ENCODE assay signal across 8 cellular contexts in genomic region chr15:75720787-75721461, GRCh38.
DNase-seq lines count a peak whose midpoint lies in the region.

No MANE protein-coding gene starts in this region.

- peak; percentile 69 for DNase-seq in activated effector memory CD4-positive, alpha-beta T cell treated with anti-CD3 and anti-CD28 coated beads, Interleukin-2, amount 50 U/mL, for 16 hours
- no peak for DNase-seq in activated effector memory CD4-positive, alpha-beta T cell treated with Interleukin-2 at 50 U/mL for 16 hours
- DNase-seq in NCI-H2107 treated with DMSO at 0.1 percent for 48 hours (lab: John Stamatoyannopoulos, UW; ENCODE audit: unreplicated experiment): peak; percentile 40
- DNase-seq in activated CD8-positive, alpha-beta memory T cell treated with anti-CD3 and anti-CD28 coated beads, Interleukin-2, amount 50 U/mL, for 48 hours: peak; percentile 81
- peak; percentile 80 for DNase-seq in iPS-NIHi7 (ENCODE audit: extremely low spot score)
- DNase-seq in stimulated activated CD8-positive, alpha-beta memory T cell treated with anti-CD3 and anti-CD28 coated beads, Interleukin-2, amount 100 ng/mL, for 48 hours (ENCODE audit: low read depth in 2 of 2): peak; percentile 34 to 59
- DNase-seq in pons (ENCODE audit: low spot score): no peak
- no peak for DNase-seq in putamen (ENCODE audit: low spot score)

Comparison
In these comparisons a context has a peak if more than half of its experiments do, and no peak if none do; other contexts are left out.
1. DNase-seq: peak in activated effector memory CD4-positive, alpha-beta T cell treated with anti-CD3 and anti-CD28 coated beads, Interleukin-2, amount 50 U/mL, for 16 hours (single experiment), NCI-H2107 treated with DMSO at 0.1 percent for 48 hours (single experiment), activated CD8-positive, alpha-beta memory T cell treated with anti-CD3 and anti-CD28 coated beads, Interleukin-2, amount 50 U/mL, for 48 hours (single experiment), iPS-NIHi7 (single experiment) and stimulated activated CD8-positive, alpha-beta memory T cell treated with anti-CD3 and anti-CD28 coated beads, Interleukin-2, amount 100 ng/mL, for 48 hours (2 of 2); none in activated effector memory CD4-positive, alpha-beta T cell treated with Interleukin-2 at 50 U/mL for 16 hours (single experiment), pons (single experiment) and putamen (single experiment).